Comparison of ENCODE assay signal across 9 cellular contexts in genomic region chr10:110410329-110411046, GRCh38.
DNase-seq lines count a peak whose midpoint lies in the region; ATAC-seq lines count a peak whose summit lies in the region.
"Had no signal": no experiment of that assay in that cellular context is flagged by ENCODE, and none has a peak within 500 bp of the region (broad histone marks: within the 10 kb centered on the region; RNA-seq: fewer than 3 reads in every experiment).

No MANE protein-coding gene starts in this region.

- H3K36me3 Mint-ChIP-seq in stimulated activated naive CD8-positive, alpha-beta T cell treated with anti-CD3 and anti-CD28 coated beads, Interleukin-15, Interleukin-2, amounts not matched to agents 100 ng/mL and 50 ng/mL, for 24 hours (ENCODE audit: low read depth), result no peaks in the 10 kb centered on the region

- no peaks in the 10 kb centered on the region for H3K9me3 Mint-ChIP-seq in stimulated activated naive CD8-positive, alpha-beta T cell treated with anti-CD3 and anti-CD28 coated beads, Interleukin-15, Interleukin-2, amounts not matched to agents 100 ng/mL and 50 ng/mL, for 24 hours

- no peak overlapping the region for H3K4me3 Mint-ChIP-seq in stimulated activated naive CD8-positive, alpha-beta T cell treated with anti-CD3 and anti-CD28 coated beads, Interleukin-15, Interleukin-2, amounts not matched to agents 100 ng/mL and 50 ng/mL, for 24 hours

- H3K4me1 Mint-ChIP-seq in stimulated activated naive CD8-positive, alpha-beta T cell treated with anti-CD3 and anti-CD28 coated beads, Interleukin-15, Interleukin-2, amounts not matched to agents 100 ng/mL and 50 ng/mL, for 24 hours (ENCODE audit: low read depth), result peaks cover 76% of the 10 kb centered on the region

- H3K27ac Mint-ChIP-seq in stimulated activated naive CD8-positive, alpha-beta T cell treated with anti-CD3 and anti-CD28 coated beads, Interleukin-15, Interleukin-2, amounts not matched to agents 100 ng/mL and 50 ng/mL, for 24 hours, result peak overlapping the region; percentile 15

- H3K27me3 Mint-ChIP-seq in stimulated activated naive CD8-positive, alpha-beta T cell treated with anti-CD3 and anti-CD28 coated beads, Interleukin-15, Interleukin-2, amounts not matched to agents 100 ng/mL and 50 ng/mL, for 24 hours, result peaks cover 3% of the 10 kb centered on the region

- ATAC-seq in stimulated activated naive CD8-positive, alpha-beta T cell treated with anti-CD3 and anti-CD28 coated beads, Interleukin-15, Interleukin-2, amounts not matched to agents 100 U/mL and 50 U/mL, for 24 hours, result no peak
- ATAC-seq in HG02763 (IDR thresholded peaks at IDR 0.05; ENCODE audit: unreplicated experiment) (no peak), GM19395 (IDR thresholded peaks at IDR 0.05; ENCODE audit: unreplicated experiment) (no peak), HG03196 (IDR thresholded peaks at IDR 0.05; ENCODE audit: unreplicated experiment) (no peak)

- DNase-seq in stimulated activated naive CD8-positive, alpha-beta T cell treated with anti-CD3 and anti-CD28 coated beads, Interleukin-15, Interleukin-2, amounts not matched to agents 100 U/mL and 50 U/mL, for 24 hours, result no peak
- DNase-seq in astrocyte of the hippocampus (ENCODE audit: low read depth, low spot score), result peak; percentile 96
- peak; percentile 98 for DNase-seq in kidney tubule cell (ENCODE audit: low spot score)
- DNase-seq in NCI-H2196 treated with DMSO at 0.1 percent for 48 hours (lab: John Stamatoyannopoulos, UW; ENCODE audit: unreplicated experiment), result no peak
- DNase-seq: DMS79 had no signal

Comparison
In these comparisons a context has a peak if more than half of its experiments do, and no peak if none do; other contexts are left out.
1. DNase-seq: peak in astrocyte of the hippocampus (single experiment) and kidney tubule cell (single experiment); none in stimulated activated naive CD8-positive, alpha-beta T cell treated with anti-CD3 and anti-CD28 coated beads, Interleukin-15, Interleukin-2, amounts not matched to agents 100 U/mL and 50 U/mL, for 24 hours (single experiment) and NCI-H2196 treated with DMSO at 0.1 percent for 48 hours (single experiment).